8 cellular contexts compared by ENCODE assay signal in the genomic region with DNA sequence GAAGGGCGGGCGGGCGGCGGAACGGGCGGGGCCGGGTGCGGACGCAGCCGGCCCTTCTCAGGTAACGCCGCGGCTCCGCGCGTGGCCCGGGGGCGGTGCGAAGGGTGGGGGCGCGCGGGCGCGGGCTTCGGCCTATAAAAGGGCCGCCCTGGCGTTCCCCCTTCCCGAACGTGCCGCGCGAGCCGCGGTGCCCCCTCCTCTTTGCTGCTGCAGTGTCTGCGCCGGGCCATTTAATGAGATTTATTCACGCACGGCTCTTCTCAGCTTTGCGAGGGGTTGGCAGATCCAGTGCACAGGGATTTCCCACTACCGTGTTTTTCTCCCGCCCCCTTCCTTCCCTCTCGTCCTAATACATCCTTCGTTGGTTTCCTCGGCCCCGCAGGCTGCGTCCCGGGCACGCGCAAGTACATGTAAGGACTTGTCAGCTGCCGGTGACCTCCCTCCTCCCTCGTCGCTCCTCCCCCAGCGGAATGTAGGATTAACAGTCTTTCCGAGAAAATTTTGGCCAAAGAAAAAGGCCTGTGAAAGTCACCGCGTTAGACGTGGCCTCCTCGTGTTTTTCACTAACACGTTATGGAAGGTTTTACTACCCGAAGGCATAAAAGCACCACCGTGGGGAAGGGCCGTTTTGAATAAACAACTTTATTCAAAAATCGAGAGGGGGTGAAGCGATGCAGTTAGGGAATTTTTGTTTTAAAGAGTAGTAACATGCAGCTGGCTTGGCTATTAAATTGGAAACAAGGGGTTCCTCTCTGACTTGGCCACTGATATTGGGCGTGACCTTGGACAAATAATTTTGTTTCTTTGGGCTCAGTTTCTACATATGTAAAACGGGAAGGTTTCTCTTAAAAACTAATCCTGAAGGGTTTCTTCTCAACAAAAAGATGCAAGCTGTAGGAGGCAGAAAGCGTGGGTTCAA. TPM values are rescaled to one million over a fixed set of nuclear protein-coding genes. Genes with fewer than 3 reads are reported as not detected.
A peak's percentile ranks its signal among the peaks of the same experiment; 100 is the strongest.
DNase-seq lines count a peak whose midpoint lies in the region; ATAC-seq and TF ChIP-seq lines count a peak whose summit lies in the region.

No MANE protein-coding gene starts in this region.

- intact Hi-C loops in left colon (cut with DNase I, micrococcal nuclease): loop anchor here in 1 of 2 donors (10.0 kb wide), 1 partner anchor 121 kb away; a partner anchor contains a TSS

- in situ Hi-C loops in GM18951 (cut with MboI; ENCODE audit: low sequenced_read_pairs, unreplicated experiment): no loop called here

- TF ChIP-seq POLR2A in GM18951 (IDR thresholded peaks at IDR 0.05; ENCODE audit: extremely low read depth, insufficient read depth, insufficient read length): peak; percentile 99

- H3K27ac ChIP-seq in cingulate gyrus (ENCODE audit: low read depth, low read length): peak overlapping the region; percentile 98

- ATAC-seq in HG03159 (IDR thresholded peaks at IDR 0.05; ENCODE audit: unreplicated experiment) (peak; percentile 52), left colon (peak; percentile 84)

- DNase-seq in AG20443 (ENCODE audit: low spot score): peak; percentile 93
- peak; percentile 94 for DNase-seq in NCI-H2227 (lab: John Stamatoyannopoulos, UW; ENCODE audit: unreplicated experiment)
- DNase-seq in activated CD4-positive, CD25-positive, alpha-beta regulatory T cell treated with anti-CD3 and anti-CD28 coated beads, Interleukin-2, amount 50 U/mL, for 16 hours (ENCODE audit: low read depth, low spot score): peak; percentile 71
- DNase-seq in left colon: peak; percentile 92 to 96
- DNase-seq in stimulated activated CD4-positive, alpha-beta T cell treated with anti-CD3 and anti-CD28 coated beads, Interleukin-1b, Interleukin-23, amount 100 ng/mL, for 24 hours (ENCODE audit: low read depth in 4 of 4, low spot score in 1 of 4): peak; percentile 52 to 81 (median 63)

RNA-seq across cellular contexts. Expression of a gene that starts 1.0 kb away (rescaled TPM):
- total RNA-seq in left colon: 10 to 100 TPM; 13.9 to 21.4 TPM

Comparison
In these comparisons a context has a peak if more than half of its experiments do, and no peak if none do; other contexts are left out.
1. Peak in every context shown above with its lines: DNase-seq, ATAC-seq and H3K27ac ChIP-seq.